Comparison of ENCODE assay signal across 27 cellular contexts in genomic region chr5:124240732-124241131, GRCh38.
"Had no signal": no experiment of that assay in that cellular context is flagged by ENCODE, and none has a peak within 500 bp of the region (broad histone marks: within the 10 kb centered on the region; RNA-seq: fewer than 3 reads in every experiment).

No MANE protein-coding gene starts in this region.

- H3K4me1 ChIP-seq: stomach, suprapubic skin, testis, thyroid gland, tibial artery, tibial nerve, transverse colon, upper lobe of left lung, upper lobe of right lung, uterus, vagina had no signal

- H3K4me1 Mint-ChIP-seq: stimulated activated memory B cell treated with anti-CD40 and anti-IgM and Interleukin-4, amounts not matched to agents 10 μg/mL and 1 μg/mL and 100 μg/mL, for 72 hours; stimulated activated naive B cell treated with anti-CD40 and anti-IgM and Interleukin-4, amounts not matched to agents 10 μg/mL and 1 μg/mL and 100 μg/mL, for 72 hours; stimulated activated naive CD8-positive, alpha-beta T cell treated with anti-CD3 and anti-CD28 coated beads, Interleukin-15, amount 100 ng/mL, for 72 hours had no signal

- DNase-seq: stimulated activated CD4-positive, alpha-beta T cell treated with anti-CD3 and anti-CD28 coated beads, Interleukin-2, amount 100 ng/mL, for 48 hours; stimulated activated CD4-positive, alpha-beta T cell treated with anti-CD3 and anti-CD28 coated beads, Interleukin-4, amount 100 ng/mL, for 1 hour; stimulated activated CD4-positive, alpha-beta T cell treated with anti-CD3 and anti-CD28 coated beads, Interleukin-4, amount 100 ng/mL, for 24 hours; stimulated activated CD4-positive, alpha-beta T cell treated with anti-CD3 and anti-CD28 coated beads, Interleukin-4, amount 100 ng/mL, for 4 hours; stimulated activated CD8-positive, alpha-beta memory T cell treated with anti-CD3 and anti-CD28 coated beads, Interleukin-4, amount 100 ng/mL, for 48 hours; stimulated activated naive B cell treated with anti-CD40 and anti-IgM and Interleukin-4, amounts not matched to agents 10 μg/mL and 1 μg/mL and 100 μg/mL, for 72 hours; stimulated activated naive CD4-positive, alpha-beta T cell; stimulated activated naive CD4-positive, alpha-beta T cell treated with Interleukin-2 at 50 U/mL for 16 hours; stimulated activated naive CD8-positive, alpha-beta T cell treated with anti-CD3 and anti-CD28 coated beads, Interleukin-15, amount 100 ng/mL, for 72 hours; stimulated activated naive CD8-positive, alpha-beta T cell treated with anti-CD3 and anti-CD28 coated beads, Interleukin-15, Interleukin-2, amounts not matched to agents 100 U/mL and 50 U/mL, for 24 hours; stomach; substantia nigra; testis; thyroid gland; tibial artery; transverse colon; trophoblast cell; upper lobe of left lung; upper lobe of right lung; uterus had no signal

- H3K4me3 Mint-ChIP-seq: stimulated activated memory B cell treated with anti-CD40 and anti-IgM and Interleukin-4, amounts not matched to agents 10 μg/mL and 1 μg/mL and 100 μg/mL, for 72 hours; stimulated activated naive B cell treated with anti-CD40 and anti-IgM and Interleukin-4, amounts not matched to agents 10 μg/mL and 1 μg/mL and 100 μg/mL, for 72 hours; stimulated activated naive CD8-positive, alpha-beta T cell treated with anti-CD3 and anti-CD28 coated beads, Interleukin-15, amount 100 ng/mL, for 72 hours; stimulated activated naive CD8-positive, alpha-beta T cell treated with anti-CD3 and anti-CD28 coated beads, Interleukin-15, Interleukin-2, amounts not matched to agents 100 ng/mL and 50 ng/mL, for 24 hours; type B pancreatic cell had no signal

- ATAC-seq: stimulated activated memory B cell treated with anti-CD40 and anti-IgM and Interleukin-4, amounts not matched to agents 10 μg/mL and 1 μg/mL and 100 μg/mL, for 72 hours; stimulated activated naive B cell treated with anti-CD40 and anti-IgM and Interleukin-4, amounts not matched to agents 10 μg/mL and 1 μg/mL and 100 μg/mL, for 72 hours; stimulated activated naive CD8-positive, alpha-beta T cell treated with anti-CD3 and anti-CD28 coated beads, Interleukin-15, amount 100 ng/mL, for 72 hours; stimulated activated naive CD8-positive, alpha-beta T cell treated with anti-CD3 and anti-CD28 coated beads, Interleukin-15, Interleukin-2, amounts not matched to agents 100 U/mL and 50 U/mL, for 24 hours; upper lobe of right lung had no signal

- H3K27me3 ChIP-seq: stomach, suprapubic skin, testis, thyroid gland, tibial artery, tibial nerve, transverse colon, upper lobe of left lung, upper lobe of right lung, uterus, vagina had no signal

- H3K36me3 ChIP-seq: stomach, suprapubic skin, thoracic aorta, thyroid gland, tibial artery, tibial nerve, transverse colon, upper lobe of left lung, upper lobe of right lung, uterus, vagina had no signal

- H3K27ac ChIP-seq: stomach, suprapubic skin, testis, thoracic aorta, thyroid gland, tibial artery, tibial nerve, transverse colon, upper lobe of left lung, upper lobe of right lung, uterus, vagina had no signal

- H3K9me3 ChIP-seq: suprapubic skin, testis, thoracic aorta, thyroid gland, upper lobe of right lung had no signal

- H3K27ac Mint-ChIP-seq: stimulated activated memory B cell treated with anti-CD40 and anti-IgM and Interleukin-4, amounts not matched to agents 10 μg/mL and 1 μg/mL and 100 μg/mL, for 72 hours; stimulated activated naive B cell treated with anti-CD40 and anti-IgM and Interleukin-4, amounts not matched to agents 10 μg/mL and 1 μg/mL and 100 μg/mL, for 72 hours; stimulated activated naive CD8-positive, alpha-beta T cell treated with anti-CD3 and anti-CD28 coated beads, Interleukin-15, amount 100 ng/mL, for 72 hours; stimulated activated naive CD8-positive, alpha-beta T cell treated with anti-CD3 and anti-CD28 coated beads, Interleukin-15, Interleukin-2, amounts not matched to agents 100 ng/mL and 50 ng/mL, for 24 hours; type B pancreatic cell had no signal

- H3K27me3 Mint-ChIP-seq: stimulated activated memory B cell treated with anti-CD40 and anti-IgM and Interleukin-4, amounts not matched to agents 10 μg/mL and 1 μg/mL and 100 μg/mL, for 72 hours; stimulated activated naive B cell treated with anti-CD40 and anti-IgM and Interleukin-4, amounts not matched to agents 10 μg/mL and 1 μg/mL and 100 μg/mL, for 72 hours; stimulated activated naive CD8-positive, alpha-beta T cell treated with anti-CD3 and anti-CD28 coated beads, Interleukin-15, amount 100 ng/mL, for 72 hours; stimulated activated naive CD8-positive, alpha-beta T cell treated with anti-CD3 and anti-CD28 coated beads, Interleukin-15, Interleukin-2, amounts not matched to agents 100 ng/mL and 50 ng/mL, for 24 hours had no signal

- H3K4me3 ChIP-seq: stomach, suprapubic skin, testis, thoracic aorta, thyroid gland, tibial artery, tibial nerve, transverse colon, upper lobe of left lung, upper lobe of right lung, uterus, vagina had no signal
